ENCODE assay signal across 9 cellular contexts in the genomic region with DNA sequence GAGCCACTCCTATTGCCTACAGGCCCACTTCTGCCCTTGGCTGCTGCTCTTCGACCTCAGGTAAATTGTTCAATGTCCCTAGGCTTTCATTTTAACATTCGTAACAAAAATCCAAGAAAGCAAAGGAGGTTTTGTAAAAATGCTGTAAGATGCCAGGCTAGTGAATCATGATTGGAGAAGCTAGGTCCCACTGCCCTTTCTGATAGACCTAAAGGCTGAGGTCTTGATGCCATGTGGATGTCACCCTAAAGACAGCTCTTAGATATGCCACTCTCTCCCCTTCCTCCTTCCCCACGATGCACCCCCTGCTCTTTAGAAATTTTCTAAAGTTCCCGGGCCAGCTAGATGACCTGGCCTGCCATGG. TPM values are rescaled to one million over a fixed set of nuclear protein-coding genes. Genes with fewer than 3 reads are reported as not detected.
DNase-seq lines count a peak whose midpoint lies in the region; ATAC-seq, FAIRE-seq and TF ChIP-seq lines count a peak whose summit lies in the region.
"Had no signal": no experiment of that assay in that cellular context is flagged by ENCODE, and none has a peak within 500 bp of the region (broad histone marks: within the 10 kb centered on the region; RNA-seq: fewer than 3 reads in every experiment).

No MANE protein-coding gene starts in this region.

- POLR2A ChIA-PET in activated CD8-positive, alpha-beta T cell treated with anti-CD3 and anti-CD28 coated beads, Interleukin-2, amount 10 ng/mL, durations not matched to agents 7 days and 5 days (lab: Charles Lee), result interaction anchor here (0.7 to 0.9 kb wide), 2 partner anchors 10 to 11 kb away, joined by 3 to 4 read pairs; a partner anchor contains a TSS

- WGBS in thymus, result 96% methylated on average over 4 of the region's 4 CpGs

- H3K36me3 Mint-ChIP-seq in activated CD8-positive, alpha-beta memory T cell treated with anti-CD3 and anti-CD28 coated beads, Interleukin-2, amount 10 ng/mL, durations not matched to agents 7 days and 5 days, result peaks cover 31% of the 10 kb centered on the region
- H3K36me3 Mint-ChIP-seq in activated CD8-positive, alpha-beta T cell treated with anti-CD3 and anti-CD28 coated beads, Interleukin-2, amount 10 ng/mL, durations not matched to agents 7 days and 5 days (ENCODE audit: low read depth), result peaks cover 45% of the 10 kb centered on the region

- intact Hi-C loops in kidney (cut with DNase I), result no loop called here

- H3K9ac ChIP-seq in kidney (ENCODE audit: low read length in 2 of 2), result peak overlapping the region; percentile 18 to 35

- H3K9me3 ChIP-seq in kidney (ENCODE audit: control insufficient read depth in 1 of 2, low read length in 2 of 2) (no peaks in the 10 kb centered on the region), thymus (ENCODE audit: control insufficient read depth) (no peaks in the 10 kb centered on the region)

- H3K36me3 ChIP-seq in kidney (ENCODE audit: control insufficient read depth in 1 of 2, insufficient read depth in 2 of 2, low read length in 2 of 2) (peaks cover 8 to 23% of the 10 kb centered on the region in 2 donors), thymus (ENCODE audit: control insufficient read depth, insufficient read depth) (peaks cover 47% of the 10 kb centered on the region)

- no peaks in the 10 kb centered on the region for H3K27me3 Mint-ChIP-seq in activated CD8-positive, alpha-beta memory T cell treated with anti-CD3 and anti-CD28 coated beads, Interleukin-2, amount 10 ng/mL, durations not matched to agents 7 days and 5 days
- no peaks in the 10 kb centered on the region for H3K27me3 Mint-ChIP-seq in activated CD8-positive, alpha-beta T cell treated with anti-CD3 and anti-CD28 coated beads, Interleukin-2, amount 10 ng/mL, durations not matched to agents 7 days and 5 days (ENCODE audit: low read depth)

- no peaks in the 10 kb centered on the region for H3K9me3 Mint-ChIP-seq in activated CD8-positive, alpha-beta memory T cell treated with anti-CD3 and anti-CD28 coated beads, Interleukin-2, amount 10 ng/mL, durations not matched to agents 7 days and 5 days (ENCODE audit: low read depth)
- no peaks in the 10 kb centered on the region for H3K9me3 Mint-ChIP-seq in activated CD8-positive, alpha-beta T cell treated with anti-CD3 and anti-CD28 coated beads, Interleukin-2, amount 10 ng/mL, durations not matched to agents 7 days and 5 days (ENCODE audit: insufficient read depth)

- no peak for DNase-seq in activated CD8-positive, alpha-beta memory T cell treated with anti-CD3 and anti-CD28 coated beads, Interleukin-2, amount 10 ng/mL, durations not matched to agents 7 days and 5 days
- DNase-seq in activated CD8-positive, alpha-beta memory T cell treated with anti-CD3 and anti-CD28 coated beads, Interleukin-2, amount 50 U/mL, for 48 hours, result no peak
- DNase-seq in activated CD8-positive, alpha-beta T cell treated with anti-CD3 and anti-CD28 coated beads, Interleukin-2, amount 10 ng/mL, durations not matched to agents 7 days and 5 days, result no peak
- DNase-seq in kidney, result no peak
- DNase-seq: stimulated activated CD4-positive, alpha-beta T cell treated with anti-CD3 and anti-CD28 coated beads, Interleukin-2, amount 100 ng/mL, for 48 hours had no signal

- H3K4me1 ChIP-seq in kidney (ENCODE audit: control insufficient read depth in 1 of 2, insufficient read depth in 1 of 2, low read depth in 1 of 2, low read length in 2 of 2) (peaks cover 8 to 13% of the 10 kb centered on the region in 2 donors), thymus (ENCODE audit: control insufficient read depth, insufficient read depth, low read length) (no peaks in the 10 kb centered on the region)

- CTCF ChIA-PET in activated CD8-positive, alpha-beta memory T cell treated with anti-CD3 and anti-CD28 coated beads, Interleukin-2, amount 10 ng/mL, durations not matched to agents 7 days and 5 days (lab: Charles Lee), result interaction anchor here (0.6 to 2.2 kb wide), 17 partner anchors 8 to 898 kb away, joined by 3 to 12 read pairs (median 3); a partner anchor contains a TSS
- CTCF ChIA-PET in activated CD8-positive, alpha-beta T cell treated with anti-CD3 and anti-CD28 coated beads, Interleukin-2, amount 10 ng/mL, durations not matched to agents 7 days and 5 days (lab: Charles Lee), result interaction anchor here (0.7 to 2.6 kb wide), 36 partner anchors 9 to 349 kb away, joined by 3 to 20 read pairs (median 4); a partner anchor contains a TSS

- H3K27me3 ChIP-seq in thymus (ENCODE audit: control insufficient read depth, insufficient read depth), result no peaks in the 10 kb centered on the region

- H3K4me1 Mint-ChIP-seq in activated CD8-positive, alpha-beta memory T cell treated with anti-CD3 and anti-CD28 coated beads, Interleukin-2, amount 10 ng/mL, durations not matched to agents 7 days and 5 days, result peaks cover 18% of the 10 kb centered on the region
- H3K4me1 Mint-ChIP-seq in activated CD8-positive, alpha-beta T cell treated with anti-CD3 and anti-CD28 coated beads, Interleukin-2, amount 10 ng/mL, durations not matched to agents 7 days and 5 days (ENCODE audit: low read depth), result peaks cover 21% of the 10 kb centered on the region

- no peak for TF ChIP-seq CTCF in kidney (IDR thresholded peaks at IDR 0.05; ENCODE audit: borderline replicate concordance, extremely low read depth, insufficient read depth)

- H3K4me3 ChIP-seq in kidney (ENCODE audit: low read length in 2 of 2) (no peak overlapping the region), thymus (ENCODE audit: low read length) (no peak overlapping the region)

- peak overlapping the region; percentile 55 for H3K27ac Mint-ChIP-seq in activated CD8-positive, alpha-beta memory T cell treated with anti-CD3 and anti-CD28 coated beads, Interleukin-2, amount 10 ng/mL, durations not matched to agents 7 days and 5 days
- peak overlapping the region; percentile 41 for H3K27ac Mint-ChIP-seq in activated CD8-positive, alpha-beta T cell treated with anti-CD3 and anti-CD28 coated beads, Interleukin-2, amount 10 ng/mL, durations not matched to agents 7 days and 5 days

- no peak for FAIRE-seq in kidney (lab: Jason Lieb, UNC)

- H3K4me3 Mint-ChIP-seq in activated CD8-positive, alpha-beta memory T cell treated with anti-CD3 and anti-CD28 coated beads, Interleukin-2, amount 10 ng/mL, durations not matched to agents 7 days and 5 days, result no peak overlapping the region
- H3K4me3 Mint-ChIP-seq in activated CD8-positive, alpha-beta T cell treated with anti-CD3 and anti-CD28 coated beads, Interleukin-2, amount 10 ng/mL, durations not matched to agents 7 days and 5 days, result no peak overlapping the region

- no peak for ATAC-seq in activated CD8-positive, alpha-beta memory T cell treated with anti-CD3 and anti-CD28 coated beads, Interleukin-2, amount 10 ng/mL, durations not matched to agents 7 days and 5 days
- no peak for ATAC-seq in activated CD8-positive, alpha-beta T cell treated with anti-CD3 and anti-CD28 coated beads, Interleukin-2, amount 10 ng/mL, durations not matched to agents 7 days and 5 days
- ATAC-seq in HG03439 (IDR thresholded peaks at IDR 0.05; ENCODE audit: unreplicated experiment) (no peak), HG02840 (IDR thresholded peaks at IDR 0.05; ENCODE audit: low FRiP score, unreplicated experiment) (no peak), HG02610 (IDR thresholded peaks at IDR 0.05; ENCODE audit: unreplicated experiment) (no peak)

- H3K27ac ChIP-seq in kidney (ENCODE audit: low read depth in 2 of 2, low read length in 2 of 2) (peak overlapping the region in 1 of 2 donors; percentile 60), thymus (ENCODE audit: low read depth) (peak overlapping the region; percentile 75)

RNA-seq across cellular contexts. Expression of a gene that starts 9.9 kb away (rescaled TPM):
- total RNA-seq in activated CD8-positive, alpha-beta memory T cell treated with anti-CD3 and anti-CD28 coated beads, Interleukin-2, amount 10 ng/mL, durations not matched to agents 7 days and 5 days, result 10 to 100 TPM; 27.3 to 30.0 TPM
- total RNA-seq in activated CD8-positive, alpha-beta T cell treated with anti-CD3 and anti-CD28 coated beads, Interleukin-2, amount 10 ng/mL, durations not matched to agents 7 days and 5 days, result 10 to 100 TPM; 32.6 to 36.2 TPM
- 15.4 TPM for total RNA-seq in kidney
- polyA plus RNA-seq in kidney (ENCODE audit: insufficient read depth, low read depth, low replicate concordance) (9.3 TPM), thymus (13.1 TPM)

RNA-seq across cellular contexts. Expression of a gene that starts 45.0 kb away (rescaled TPM):
- total RNA-seq in activated CD8-positive, alpha-beta memory T cell treated with anti-CD3 and anti-CD28 coated beads, Interleukin-2, amount 10 ng/mL, durations not matched to agents 7 days and 5 days, result 10 to 100 TPM; 59.6 to 82.8 TPM
- 10 to 100 TPM; 65.7 to 67.2 TPM for total RNA-seq in activated CD8-positive, alpha-beta T cell treated with anti-CD3 and anti-CD28 coated beads, Interleukin-2, amount 10 ng/mL, durations not matched to agents 7 days and 5 days
- total RNA-seq in kidney, result 66.9 TPM
- polyA plus RNA-seq in kidney (ENCODE audit: insufficient read depth, low read depth, low replicate concordance), result 10.6 TPM
- polyA plus RNA-seq in thymus, result 10.0 TPM

RNA-seq across cellular contexts. Expression of a gene that starts 49.2 kb away (rescaled TPM):
- total RNA-seq in activated CD8-positive, alpha-beta memory T cell treated with anti-CD3 and anti-CD28 coated beads, Interleukin-2, amount 10 ng/mL, durations not matched to agents 7 days and 5 days, result 100 to 1,000 TPM; 166 to 183 TPM
- total RNA-seq in activated CD8-positive, alpha-beta T cell treated with anti-CD3 and anti-CD28 coated beads, Interleukin-2, amount 10 ng/mL, durations not matched to agents 7 days and 5 days, result 100 to 1,000 TPM; 194 to 197 TPM
- total RNA-seq in kidney, result 121 TPM
- 66.9 TPM for polyA plus RNA-seq in kidney (ENCODE audit: insufficient read depth, low read depth, low replicate concordance)
- polyA plus RNA-seq in thymus, result 124 TPM
